ENCODE assay signal across 1 cellular context in the genomic region with DNA sequence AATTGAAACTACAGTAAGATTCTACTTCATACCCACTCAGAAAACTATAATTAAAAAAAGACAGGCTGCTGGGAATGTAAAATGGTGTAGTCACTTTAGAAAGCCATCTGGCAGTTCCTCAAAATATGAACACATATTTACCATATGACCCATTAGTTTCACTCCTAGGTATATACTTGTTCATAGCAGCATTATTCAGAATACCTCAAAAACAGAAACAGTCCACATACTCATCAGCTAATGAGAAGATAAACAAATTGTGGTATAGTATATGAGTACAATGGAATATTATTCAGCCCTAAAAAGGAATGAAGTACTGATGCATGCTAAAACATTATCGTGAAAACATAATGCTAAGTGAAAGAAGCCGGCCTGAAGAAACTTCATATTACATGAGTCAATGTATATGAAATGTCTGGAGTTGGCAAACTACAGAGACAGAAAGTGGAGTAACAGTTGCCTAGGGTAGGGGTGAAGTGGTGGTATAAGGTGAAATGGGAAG.
TF ChIP-seq lines count a peak whose summit lies in the region.

No MANE protein-coding gene starts in this region.

TF ChIP-seq in K562, 482 proteins besides CTCF, POLR2A, EP300 and RAD21:
- no peak for TF ChIP-seq ADNP (tag; IDR thresholded peaks at IDR 0.05)
- TF ChIP-seq ZNF146 (CRISPR knock-in tag; IDR thresholded peaks at IDR 0.05; ENCODE audit: unreplicated experiment) = peak; percentile 65
- no peak for TF ChIP-seq ZNF77 (CRISPR knock-in tag; IDR thresholded peaks at IDR 0.05)
- TF ChIP-seq, protein P1, sequence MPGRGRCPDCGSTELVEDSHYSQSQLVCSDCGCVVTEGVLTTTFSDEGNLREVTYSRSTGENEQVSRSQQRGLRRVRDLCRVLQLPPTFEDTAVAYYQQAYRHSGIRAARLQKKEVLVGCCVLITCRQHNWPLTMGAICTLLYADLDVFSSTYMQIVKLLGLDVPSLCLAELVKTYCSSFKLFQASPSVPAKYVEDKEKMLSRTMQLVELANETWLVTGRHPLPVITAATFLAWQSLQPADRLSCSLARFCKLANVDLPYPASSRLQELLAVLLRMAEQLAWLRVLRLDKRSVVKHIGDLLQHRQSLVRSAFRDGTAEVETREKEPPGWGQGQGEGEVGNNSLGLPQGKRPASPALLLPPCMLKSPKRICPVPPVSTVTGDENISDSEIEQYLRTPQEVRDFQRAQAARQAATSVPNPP (IDR thresholded peaks at IDR 0.05; ENCODE audit: borderline replicate concordance, insufficient read depth, insufficient read length) = no peak
- no peak for TF ChIP-seq PRPF4 (IDR thresholded peaks at IDR 0.05; ENCODE audit: insufficient read depth, low read depth, low read length, poor library complexity, severe bottlenecking)
- no peak for TF ChIP-seq SP2 (IDR thresholded peaks at IDR 0.05; ENCODE audit: extremely low read depth, low read depth, low read length, poor library complexity, severe bottlenecking)
- no peak for TF ChIP-seq RAD51 (IDR thresholded peaks at IDR 0.05; ENCODE audit: borderline replicate concordance, low read depth)
- TF ChIP-seq GATAD2B (IDR thresholded peaks at IDR 0.05; ENCODE audit: borderline replicate concordance) = no peak
- no peak for TF ChIP-seq THRAP3 (IDR thresholded peaks at IDR 0.05; ENCODE audit: borderline replicate concordance)
- TF ChIP-seq ZNF57 (CRISPR knock-in tag; IDR thresholded peaks at IDR 0.05) = no peak
- peak; percentile 27; the same call in 1 of the 2 replicates for TF ChIP-seq BCOR (IDR thresholded peaks at IDR 0.05)
- peak; percentile 57; the same call in 1 of the 2 replicates for TF ChIP-seq ZNF24 (IDR thresholded peaks at IDR 0.05)
- no peak for TF ChIP-seq SUPT5H (IDR thresholded peaks at IDR 0.05)
